ENCODE assay signal across 8 cellular contexts in genomic region chr5:150783422-150783928, GRCh38. TPM values are rescaled to one million over a fixed set of nuclear protein-coding genes. Genes with fewer than 3 reads are reported as not detected.
DNase-seq lines count a peak whose midpoint lies in the region; ATAC-seq and TF ChIP-seq lines count a peak whose summit lies in the region.

No MANE protein-coding gene starts in this region.

- H3K23ac ChIP-seq in H9 (ENCODE audit: insufficient read length, low read depth, low read length) = no peak overlapping the region

- CTCF ChIA-PET in WTC11 (lab: Charles Lee) = interaction anchor here (0.6 to 1.7 kb wide), 7 partner anchors 18 to 318 kb away, joined by 3 to 8 read pairs (median 4); partner anchors contain the start of genes IRGM and RBM22

- H3K23me2 ChIP-seq in H9 (ENCODE audit: insufficient read length, low read depth, low read length, poor library complexity, severe bottlenecking) = peaks cover 8% of the 10 kb centered on the region

- no peaks in the 10 kb centered on the region for H3K9me3 ChIP-seq in H9 (ENCODE audit: control insufficient read depth, low read depth, low read length)

- H2BK120ac ChIP-seq in H9 (ENCODE audit: low read depth, low read length, poor library complexity, severe bottlenecking) = no peak overlapping the region

- no peak overlapping the region for H3T11ph ChIP-seq in H9 (ENCODE audit: low read length)

- H3K79me1 ChIP-seq in H9 (ENCODE audit: insufficient read depth, low read depth, low read length, poor library complexity, severe bottlenecking) = no peaks in the 10 kb centered on the region

- peak; percentile 27 for ATAC-seq in WTC11

- DNase-seq in GF-D8 (lab: John Stamatoyannopoulos, UW) (peak; percentile 99), H9 (peak; percentile 84), NAMALWA (ENCODE audit: low spot score) (peak; percentile 40), WTC11 (ENCODE audit: low spot score) (no peak), choroid plexus epithelial cell (ENCODE audit: low read depth) (peak; percentile 93), medulla oblongata (ENCODE audit: extremely low spot score) (peak; percentile 64), cerebellar cortex (ENCODE audit: low spot score) (no peak)
- peak; percentile 66 for DNase-seq in stimulated activated naive CD4-positive, alpha-beta T cell treated with Interleukin-2 at 50 U/mL for 16 hours (lab: John Stamatoyannopoulos, UW)

- no peak overlapping the region for H4K5ac ChIP-seq in H9 (ENCODE audit: insufficient read length, low read depth, low read length)

- H3K4me3 Mint-ChIP-seq in H9 (peak overlapping the region; percentile 32 to 38), WTC11 (no peak overlapping the region)

- no peak overlapping the region for H3K9ac ChIP-seq in H9 (ENCODE audit: extremely low read depth, insufficient read length, low read length)

- POLR2A ChIA-PET in WTC11 (lab: Charles Lee) = no interaction called here

- TF ChIP-seq CTCF in H9 (conservative IDR thresholded peaks at IDR 0.05) = no peak
- TF ChIP-seq CTCF in WTC11 (IDR thresholded peaks at IDR 0.05) = no peak
- TF ChIP-seq CTCF in choroid plexus epithelial cell (conservative IDR thresholded peaks at IDR 0.05; ENCODE audit: low read depth, low read length) = no peak

- no peak overlapping the region for H3K27ac ChIP-seq in H9 (ENCODE audit: insufficient read length, low read depth, low read length)

- peak overlapping the region; percentile 3 for H3K4me2 ChIP-seq in H9 (ENCODE audit: insufficient read depth, insufficient read length, low read length)

- no peak overlapping the region for H4K91ac ChIP-seq in H9 (ENCODE audit: insufficient read length, low read depth, low read length)

- H3K27me3 ChIP-seq in H9 (ENCODE audit: insufficient read depth, low read length) = peaks cover 4% of the 10 kb centered on the region; the same call in 1 of the 2 replicates

- H2BK20ac ChIP-seq in H9 (ENCODE audit: low read depth, low read length, poor library complexity, severe bottlenecking) = no peak overlapping the region

- no CpG with 5 or more reads among the region's 7 CpGs for WGBS in H9 (ENCODE audit: extremely low coverage, insufficient read length, low lambda C conversion rate)

- peak overlapping the region; percentile 21 for H3K4me3 ChIP-seq in choroid plexus epithelial cell (ENCODE audit: low read depth, low read length)

- H3K79me2 ChIP-seq in H9 (ENCODE audit: insufficient read depth, low read length) = peaks cover 2% of the 10 kb centered on the region; the same call in 1 of the 2 replicates

- no peak overlapping the region for H2BK15ac ChIP-seq in H9 (ENCODE audit: low read depth, low read length)

- no peak overlapping the region for H2AK5ac ChIP-seq in H9 (ENCODE audit: insufficient read length, low read length)

- H2BK5ac ChIP-seq in H9 (ENCODE audit: insufficient read length, low read length) = no peak overlapping the region

- H3K27ac Mint-ChIP-seq in H9 (peak overlapping the region; percentile 12 to 91 (median 89)), WTC11 (peak overlapping the region; percentile 60)

- H3K4ac ChIP-seq in H9 (ENCODE audit: low read depth, low read length) = no peak overlapping the region

- H3K14ac ChIP-seq in H9 (ENCODE audit: insufficient read depth, low read length) = no peak overlapping the region

- H4K8ac ChIP-seq in H9 (replicated peaks; ENCODE audit: insufficient read length, low read depth, low read length) = no peak overlapping the region

- H3K9me3 Mint-ChIP-seq in H9 (peaks cover 12 to 16% of the 10 kb centered on the region in 2 experiments), WTC11 (peaks cover 6% of the 10 kb centered on the region)

- H3K27me3 Mint-ChIP-seq in H9 (ENCODE audit: low read depth) = peaks cover 24% of the 10 kb centered on the region
- H3K27me3 Mint-ChIP-seq in WTC11 (ENCODE audit: low read depth) = peaks cover 7% of the 10 kb centered on the region

- H3K4me1 Mint-ChIP-seq in H9 (peaks cover 64 to 69% of the 10 kb centered on the region in 2 experiments), WTC11 (peaks cover 57% of the 10 kb centered on the region)

- no peak overlapping the region for H2BK12ac ChIP-seq in H9 (ENCODE audit: insufficient read length, low read depth, low read length)

- no peak overlapping the region for H3K56ac ChIP-seq in H9 (ENCODE audit: insufficient read length, low read depth, low read length)

- H3K18ac ChIP-seq in H9 (ENCODE audit: insufficient read length, low read depth, low read length) = no peak overlapping the region

- no peak overlapping the region for H2AFZ ChIP-seq in H9 (ENCODE audit: low read length)

- H4K20me1 ChIP-seq in H9 (ENCODE audit: control insufficient read depth, insufficient read depth, insufficient read length) = no peaks in the 10 kb centered on the region

- peaks cover 31 to 44% (median 34%) of the 10 kb centered on the region in 3 experiments for H3K36me3 Mint-ChIP-seq in H9 (ENCODE audit: insufficient read depth in 1 of 3, low read depth in 3 of 3)
- peaks cover 12% of the 10 kb centered on the region for H3K36me3 Mint-ChIP-seq in WTC11

- H3K4me1 ChIP-seq in H9 (ENCODE audit: insufficient read depth, low read length) = peaks cover 24% of the 10 kb centered on the region

TF ChIP-seq in WTC11, 78 proteins besides CTCF, POLR2A, EP300 and RAD21:
- TF ChIP-seq TEAD1 (CRISPR knock-in tag; IDR thresholded peaks at IDR 0.05) = peak; percentile 59; the same call in 1 of the 2 replicates
- no peak for TF ChIP-seq USF1 (CRISPR knock-in tag; IDR thresholded peaks at IDR 0.05)

RNA-seq across cellular contexts. Expression of gene SMIM3, which starts 4.9 kb away (rescaled TPM):
- total RNA-seq in H9 (2021) = 42.0 and 42.5 TPM in 2 replicates
- 11.1 to 14.1 TPM (median 12.2 TPM) in 3 replicates for total RNA-seq in WTC11 (2021)

RNA-seq across cellular contexts. Expression of gene DCTN4, which starts 24.7 kb away (rescaled TPM):
- total RNA-seq in H9 (2021) (45.1 and 48.5 TPM in 2 replicates), WTC11 (2021) (41.1 to 43.9 TPM (median 43.2 TPM) in 3 replicates)

Comparison
In these comparisons a context has a peak if more than half of its experiments do, and no peak if none do; other contexts are left out.
1. DNase-seq: peak in GF-D8 (single experiment), H9 (single experiment), NAMALWA (single experiment), choroid plexus epithelial cell (single experiment), medulla oblongata (single experiment) and stimulated activated naive CD4-positive, alpha-beta T cell treated with Interleukin-2 at 50 U/mL for 16 hours (single experiment); none in WTC11 (single experiment) and cerebellar cortex (single experiment).